ENCODE assay signal across 16 cellular contexts in the genomic region with DNA sequence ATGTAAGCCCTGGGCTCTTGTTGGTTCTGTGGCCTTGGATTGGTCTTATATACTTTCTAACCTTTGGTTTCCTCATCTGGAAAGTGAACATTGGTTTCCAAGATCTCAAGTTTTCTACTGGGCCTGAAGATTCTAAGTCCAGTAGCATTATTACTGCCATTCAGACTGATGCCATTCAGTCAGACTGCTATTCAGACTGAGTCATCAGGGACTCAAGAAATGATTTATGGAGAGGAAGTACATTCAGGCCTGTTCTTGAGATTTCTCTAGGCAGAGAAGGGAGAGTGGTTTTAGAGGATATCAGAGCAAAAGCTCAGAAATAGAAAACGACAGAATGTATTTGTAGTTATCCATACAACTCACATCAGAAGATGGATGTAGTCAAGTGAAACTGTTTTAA.
A peak's percentile ranks its signal among the peaks of the same experiment; 100 is the strongest.
DNase-seq lines count a peak whose midpoint lies in the region; ATAC-seq and TF ChIP-seq lines count a peak whose summit lies in the region.
"Had no signal": no experiment of that assay in that cellular context is flagged by ENCODE, and none has a peak within 500 bp of the region (broad histone marks: within the 10 kb centered on the region; RNA-seq: fewer than 3 reads in every experiment).

No MANE protein-coding gene starts in this region.

- no peaks in the 10 kb centered on the region for H3K36me3 ChIP-seq in hepatocyte (replicated peaks; ENCODE audit: insufficient read depth, low read depth)

- no peak overlapping the region for H2AFZ ChIP-seq in hepatocyte

- H3K4me2 ChIP-seq in hepatocyte, result no peak overlapping the region
- H3K4me2 ChIP-seq: GM23338, KMS-11 had no signal

- peaks cover 4% of the 10 kb centered on the region for H3K9me3 Mint-ChIP-seq in natural killer cell treated with Interleukin-12 subunit alpha and Interleukin-12 subunit beta and Interleukin-15 and Interleukin-18, amount 100 ng/mL, for 72 hours
- H3K9me3 Mint-ChIP-seq: GM23338 had no signal

- no peaks in the 10 kb centered on the region for H3K4me1 ChIP-seq in hepatocyte (ENCODE audit: insufficient read depth)

- H3K4me3 ChIP-seq in fibroblast of mammary gland (ENCODE audit: control insufficient read depth, low read depth, low read length) (no peak overlapping the region), hepatocyte (no peak overlapping the region)
- H3K4me3 ChIP-seq: GM23338, skin epidermis had no signal

- H3K27ac ChIP-seq in hepatocyte, result no peak overlapping the region
- H3K27ac ChIP-seq: KMS-11 had no signal

- H3K27me3 ChIP-seq in hepatocyte, result no peaks in the 10 kb centered on the region

- H3K9me3 ChIP-seq in hepatocyte (ENCODE audit: low read depth), result no peaks in the 10 kb centered on the region

- no peak for ATAC-seq in natural killer cell treated with Interleukin-12 subunit alpha and Interleukin-12 subunit beta and Interleukin-15 and Interleukin-18, amount 100 ng/mL, for 72 hours
- no peak for ATAC-seq in GM19328 (IDR thresholded peaks at IDR 0.05; ENCODE audit: unreplicated experiment)
- ATAC-seq: GM23338 had no signal

- no peaks in the 10 kb centered on the region for H3K9me2 ChIP-seq in hepatocyte (replicated peaks; ENCODE audit: insufficient read depth)

- DNase-seq in A172 (ENCODE audit: low spot score), result peak; percentile 52
- DNase-seq in HT1080 (ENCODE audit: low read depth), result peak; percentile 71
- DNase-seq in RPMI7951 (ENCODE audit: low read depth), result peak; percentile 85
- DNase-seq in fibroblast of mammary gland (ENCODE audit: low read depth), result peak; percentile 38
- no peak for DNase-seq in epidermal melanocyte (ENCODE audit: insufficient read length, low spot score)
- no peak for DNase-seq in hepatocyte (ENCODE audit: low spot score)
- DNase-seq in natural killer cell treated with Interleukin-12 subunit alpha and Interleukin-12 subunit beta and Interleukin-15 and Interleukin-18, amount 100 ng/mL, for 72 hours (ENCODE audit: low spot score), result no peak
- DNase-seq: activated effector memory CD4-positive, alpha-beta T cell treated with Interleukin-2 at 50 U/mL for 16 hours; COR-L47; NCI-H2029 treated with DMSO at 0.1 percent for 48 hours; SHP77 treated with DMSO at 0.1 percent for 48 hours had no signal

- peaks cover 5 to 8% of the 10 kb centered on the region in 2 donors for H3K4me1 Mint-ChIP-seq in natural killer cell treated with Interleukin-12 subunit alpha and Interleukin-12 subunit beta and Interleukin-15 and Interleukin-18, amount 100 ng/mL, for 72 hours (ENCODE audit: low read depth in 2 of 2)

- WGBS in hepatocyte (ENCODE audit: low lambda C conversion rate, missing lambda C conversion rate), result 71% methylated on average over 1 of the region's 1 CpG

- no peak overlapping the region for H3K4me3 Mint-ChIP-seq in natural killer cell treated with Interleukin-12 subunit alpha and Interleukin-12 subunit beta and Interleukin-15 and Interleukin-18, amount 100 ng/mL, for 72 hours
- H3K4me3 Mint-ChIP-seq: GM23338; stimulated activated naive CD8-positive, alpha-beta T cell treated with anti-CD3 and anti-CD28 coated beads, Interleukin-15, Interleukin-2, amounts not matched to agents 100 ng/mL and 50 ng/mL, for 24 hours had no signal

- TF ChIP-seq CTCF in fibroblast of mammary gland (conservative IDR thresholded peaks at IDR 0.05; ENCODE audit: control insufficient read depth, insufficient read depth, low read depth, low read length), result no peak
- no peak for TF ChIP-seq CTCF in hepatocyte (IDR thresholded peaks at IDR 0.05; ENCODE audit: poor library complexity)

- no peaks in the 10 kb centered on the region for H3K79me2 ChIP-seq in hepatocyte

- no peaks in the 10 kb centered on the region for H3K36me3 Mint-ChIP-seq in natural killer cell treated with Interleukin-12 subunit alpha and Interleukin-12 subunit beta and Interleukin-15 and Interleukin-18, amount 100 ng/mL, for 72 hours

- H4K20me1 ChIP-seq in hepatocyte (ENCODE audit: insufficient read depth, poor library complexity, severe bottlenecking), result no peaks in the 10 kb centered on the region

- H3K27me3 Mint-ChIP-seq in natural killer cell treated with Interleukin-12 subunit alpha and Interleukin-12 subunit beta and Interleukin-15 and Interleukin-18, amount 100 ng/mL, for 72 hours, result no peaks in the 10 kb centered on the region
- H3K27me3 Mint-ChIP-seq: stimulated activated naive CD8-positive, alpha-beta T cell treated with anti-CD3 and anti-CD28 coated beads, Interleukin-15, Interleukin-2, amounts not matched to agents 100 ng/mL and 50 ng/mL, for 24 hours had no signal

- no peak overlapping the region for H3K27ac Mint-ChIP-seq in natural killer cell treated with Interleukin-12 subunit alpha and Interleukin-12 subunit beta and Interleukin-15 and Interleukin-18, amount 100 ng/mL, for 72 hours
- H3K27ac Mint-ChIP-seq: GM23338; stimulated activated naive CD8-positive, alpha-beta T cell treated with anti-CD3 and anti-CD28 coated beads, Interleukin-15, Interleukin-2, amounts not matched to agents 100 ng/mL and 50 ng/mL, for 24 hours had no signal

Comparison
In these comparisons a context has a peak if more than half of its experiments do, and no peak if none do; other contexts are left out.
1. DNase-seq: peak in A172 (single experiment), HT1080 (single experiment), RPMI7951 (single experiment) and fibroblast of mammary gland (single experiment); none in epidermal melanocyte (single experiment), hepatocyte (single experiment) and natural killer cell treated with Interleukin-12 subunit alpha and Interleukin-12 subunit beta and Interleukin-15 and Interleukin-18, amount 100 ng/mL, for 72 hours (single experiment).